30 cellular contexts compared by ENCODE assay signal in the genomic region with DNA sequence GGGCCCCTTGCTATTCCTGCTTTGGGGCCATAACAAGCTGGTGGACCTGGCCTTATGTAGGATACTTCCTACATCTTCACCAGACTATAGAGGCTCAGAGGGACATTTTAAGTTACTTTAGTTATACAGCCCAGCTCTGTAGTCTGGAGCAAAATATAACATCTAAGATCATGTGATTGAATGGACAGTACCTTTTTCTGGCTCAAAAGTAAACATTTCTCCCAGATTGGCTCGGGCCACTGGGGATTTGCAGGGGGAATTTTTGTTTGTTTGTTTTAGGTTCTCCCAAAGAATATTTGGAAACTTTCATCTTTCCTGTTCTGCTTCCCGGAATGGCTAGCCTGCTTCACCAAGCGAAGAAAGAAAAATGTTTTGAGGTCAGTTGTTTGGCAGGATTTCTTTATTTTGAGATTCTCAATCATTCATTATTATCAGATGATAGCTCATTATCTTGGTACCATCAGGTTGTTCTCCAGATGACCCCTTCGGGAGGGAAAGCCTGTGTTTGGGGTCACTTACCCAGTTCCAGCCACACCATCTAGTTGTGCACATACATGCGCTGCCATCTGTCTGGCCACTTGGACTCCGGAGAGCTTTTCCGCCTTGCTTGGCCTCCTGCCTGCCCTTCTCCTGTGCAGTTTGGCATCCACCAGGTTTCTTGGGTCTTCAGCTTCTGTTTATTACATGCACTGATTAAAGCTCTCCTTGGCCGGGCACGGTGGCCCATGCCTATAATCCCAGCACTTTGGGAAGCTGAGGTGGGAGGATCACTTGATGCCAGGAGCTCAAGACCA. TPM values are rescaled to one million over a fixed set of nuclear protein-coding genes. Genes with fewer than 3 reads are reported as not detected.
DNase-seq lines count a peak whose midpoint lies in the region; ATAC-seq and TF ChIP-seq lines count a peak whose summit lies in the region.
"Had no signal": no experiment of that assay in that cellular context is flagged by ENCODE, and none has a peak within 500 bp of the region (broad histone marks: within the 10 kb centered on the region; RNA-seq: fewer than 3 reads in every experiment).

No MANE protein-coding gene starts in this region.

- ATAC-seq in sciatic nerve: peak; percentile 61
- no peak for ATAC-seq in GM19035 (IDR thresholded peaks at IDR 0.05; ENCODE audit: unreplicated experiment)
- ATAC-seq: left colon, Panc1 had no signal

- intact Hi-C loops in left ventricle myocardium inferior (cut with micrococcal nuclease) (no loop called here), sciatic nerve (cut with DNase I) (no loop called here)

- in situ Hi-C loops in G401 (cut with HindIII; ENCODE audit: low sequenced_read_pairs): no loop called here

- H3K27ac ChIP-seq in angular gyrus (ENCODE audit: low read depth, low read length) (peak overlapping the region; percentile 29), left ventricle myocardium inferior (replicated peaks) (peak overlapping the region; percentile 73)
- H3K27ac ChIP-seq: cardiac muscle cell, hepatocyte, neural progenitor cell, spleen, vagina had no signal

- no peak for TF ChIP-seq CTCF in left ventricle myocardium inferior (IDR thresholded peaks at IDR 0.05; ENCODE audit: borderline replicate concordance)

- H3K9me3 ChIP-seq in left ventricle myocardium inferior (replicated peaks): no peaks in the 10 kb centered on the region
- H3K9me3 ChIP-seq: BE2C, spleen, vagina had no signal

- H3K4me3 ChIP-seq in left ventricle myocardium inferior: no peak overlapping the region
- H3K4me3 ChIP-seq: cardiac muscle cell, hepatocyte, neural progenitor cell, spleen, vagina had no signal

- no peaks in the 10 kb centered on the region for H3K27me3 ChIP-seq in left ventricle myocardium inferior (ENCODE audit: low read depth)
- H3K27me3 ChIP-seq: BE2C, cardiac muscle cell, hepatocyte, neural progenitor cell, spleen, vagina had no signal

- H3K4me1 ChIP-seq in left ventricle myocardium inferior: peaks cover 40% of the 10 kb centered on the region
- H3K4me1 ChIP-seq: BE2C, neural progenitor cell, spleen, vagina had no signal

- H3K36me3 ChIP-seq in left ventricle myocardium inferior: peaks cover 41% of the 10 kb centered on the region
- H3K36me3 ChIP-seq: BE2C, cardiac muscle cell, neural progenitor cell had no signal

- DNase-seq in G401 (ENCODE audit: low spot score): peak; percentile 98
- DNase-seq in left ventricle myocardium inferior: peak; percentile 28
- DNase-seq in sciatic nerve (ENCODE audit: low spot score): peak; percentile 60
- DNase-seq in activated CD4-positive, CD25-positive, alpha-beta regulatory T cell (lab: John Stamatoyannopoulos, UW): no peak
- DNase-seq in SIG-M5 treated with dmso at 0.1 percent for 504 hours (lab: John Stamatoyannopoulos, UW; ENCODE audit: unreplicated experiment): no peak
- DNase-seq: activated CD4-positive, alpha-beta T cell treated with anti-CD3 and anti-CD28 coated beads, Interleukin-2, amount 50 U/mL, for 1 hour; activated effector memory CD4-positive, alpha-beta T cell treated with anti-CD3 and anti-CD28 coated beads, Interleukin-2, amount 50 U/mL, for 16 hours; activated naive CD8-positive, alpha-beta T cell treated with anti-CD3 and anti-CD28 coated beads, Interleukin-2, amount 10 ng/mL, durations not matched to agents 7 days and 5 days; activated T-cell treated with anti-CD3 and anti-CD28 coated beads, Interleukin-2, amount 50 U/mL, for 1 hour; BE2C; dermis blood vessel endothelial cell; DMS53; HCEC 1CT; left colon; NCI-H1436 treated with DMSO at 0.1 percent for 48 hours; NCI-H2107; NCI-H345; NCI-H69; SIG-M5; spleen; stimulated activated CD4-positive, alpha-beta T cell treated with anti-CD3 and anti-CD28 coated beads, Interleukin-2, amount 100 ng/mL, for 24 hours; stimulated activated CD8-positive, alpha-beta memory T cell treated with anti-CD3 and anti-CD28 coated beads, Interleukin-4, amount 100 ng/mL, for 48 hours; T1000 had no signal

RNA-seq across cellular contexts. Expression of gene IQCK, which starts 17.2 kb away (rescaled TPM):
- 5.6 and 6.6 TPM in 2 replicates for total RNA-seq in G401 (2014; rRNA removed; shearing (Covaris generic))
- total RNA-seq in left ventricle myocardium inferior (6.0 TPM), sciatic nerve (24.5 TPM)

RNA-seq across cellular contexts. Expression of gene KNOP1, which starts 17.2 kb away (rescaled TPM):
- 12.9 and 16.8 TPM in 2 replicates for total RNA-seq in G401 (2014; rRNA removed; shearing (Covaris generic))
- total RNA-seq in left ventricle myocardium inferior (6.7 TPM), sciatic nerve (19.2 TPM)

Comparison
In these comparisons a context has a peak if more than half of its experiments do, and no peak if none do; other contexts are left out.
1. DNase-seq: peak in G401 (single experiment), left ventricle myocardium inferior (single experiment) and sciatic nerve (single experiment); none in activated CD4-positive, CD25-positive, alpha-beta regulatory T cell (0 of 4) and SIG-M5 treated with dmso at 0.1 percent for 504 hours (single experiment).